Comparison of ENCODE assay signal across 27 cellular contexts in the genomic region with DNA sequence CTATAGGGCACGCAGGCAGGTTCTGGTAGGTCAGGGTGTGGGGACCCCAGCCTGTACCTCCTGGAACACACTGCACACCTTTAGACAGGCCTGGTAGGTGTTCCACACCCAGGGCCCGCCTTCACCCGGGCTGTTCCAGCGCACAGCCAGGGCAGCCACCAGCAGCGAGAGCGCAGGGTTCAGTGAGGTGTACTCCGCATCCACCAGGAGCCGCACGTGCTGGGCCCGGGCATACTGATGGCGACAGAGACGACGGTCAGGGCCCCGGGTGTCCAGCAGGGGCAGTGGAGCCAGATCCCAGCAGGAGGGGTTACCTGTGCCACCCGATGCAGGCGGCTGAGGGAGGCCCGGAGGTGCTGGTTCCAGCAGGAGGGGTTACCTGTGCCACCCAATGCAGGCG. TPM values are rescaled to one million over a fixed set of nuclear protein-coding genes. Genes with fewer than 3 reads are reported as not detected.
"Had no signal": no experiment of that assay in that cellular context is flagged by ENCODE, and none has a peak within 500 bp of the region (broad histone marks: within the 10 kb centered on the region; RNA-seq: fewer than 3 reads in every experiment).

No MANE protein-coding gene starts in this region.

- ATAC-seq: esophagus mucosa; heart left ventricle; left colon; naive thymus-derived CD4-positive, alpha-beta T cell had no signal

- H3K27ac Mint-ChIP-seq: type B pancreatic cell had no signal

- H3K27me3 ChIP-seq: ovary, right atrium auricular region had no signal

- H3K36me3 Mint-ChIP-seq: naive thymus-derived CD4-positive, alpha-beta T cell; type B pancreatic cell had no signal

- H3K4me1 ChIP-seq: heart left ventricle, right atrium auricular region, sigmoid colon had no signal

- H3K4me3 ChIP-seq: dorsolateral prefrontal cortex, heart left ventricle, ovary, right atrium auricular region, sigmoid colon, skin epidermis had no signal

- H3K9me3 ChIP-seq: right atrium auricular region, sigmoid colon had no signal

- H3K9me3 Mint-ChIP-seq: type B pancreatic cell had no signal

- FAIRE-seq: endometrium, frontal cortex, urothelium cell line had no signal

- H3K36me3 ChIP-seq: heart left ventricle, ovary, right atrium auricular region, sigmoid colon had no signal

- H3K27ac ChIP-seq: dorsolateral prefrontal cortex, heart left ventricle, ovary, right atrium auricular region, sigmoid colon, skin epidermis had no signal

- DNase-seq: cortex of kidney; dorsolateral prefrontal cortex; effector CD8-positive, alpha-beta T cell; heart left ventricle; hippocampal formation; left colon; naive thymus-derived CD4-positive, alpha-beta T cell; ovary; sigmoid colon; stimulated activated CD4-positive, alpha-beta T cell treated with anti-CD3 and anti-CD28 coated beads, Interleukin-12 subunit alpha, Interleukin-12 subunit beta, amount 100 ng/mL, for 4 hours; stimulated activated naive CD4-positive, alpha-beta T cell treated with Interleukin-2 at 50 U/mL for 16 hours had no signal

- H3K4me3 Mint-ChIP-seq: naive thymus-derived CD4-positive, alpha-beta T cell; type B pancreatic cell had no signal

RNA-seq across cellular contexts. Expression of a gene that starts 6.0 kb away (rescaled TPM):
- total RNA-seq: esophagus mucosa; fibroblast of lung; frontal cortex; glomerular endothelial cell; heart left ventricle; kidney epithelial cell; left colon; lung microvascular endothelial cell; mesenteric fat pad; mononuclear cell; naive thymus-derived CD4-positive, alpha-beta T cell; posterior vena cava; right atrium auricular region; sigmoid colon had no signal
- polyA plus RNA-seq: fibroblast of lung; heart left ventricle; naive thymus-derived CD4-positive, alpha-beta T cell; neural cell; ovary; sigmoid colon had no signal

RNA-seq across cellular contexts. Expression of a gene that starts 45.7 kb away (rescaled TPM):
- total RNA-seq: esophagus mucosa, fibroblast of lung, glomerular endothelial cell, left colon, lung microvascular endothelial cell, mesenteric fat pad, mononuclear cell, posterior vena cava, right atrium auricular region, sigmoid colon had no signal
- polyA plus RNA-seq: fibroblast of lung; heart left ventricle; liver; naive thymus-derived CD4-positive, alpha-beta T cell had no signal

RNA-seq across cellular contexts. Expression of a gene that starts 49.8 kb away (rescaled TPM):
- total RNA-seq: mononuclear cell had no signal
- polyA plus RNA-seq: naive thymus-derived CD4-positive, alpha-beta T cell; neural cell had no signal
